In the genomic region with DNA sequence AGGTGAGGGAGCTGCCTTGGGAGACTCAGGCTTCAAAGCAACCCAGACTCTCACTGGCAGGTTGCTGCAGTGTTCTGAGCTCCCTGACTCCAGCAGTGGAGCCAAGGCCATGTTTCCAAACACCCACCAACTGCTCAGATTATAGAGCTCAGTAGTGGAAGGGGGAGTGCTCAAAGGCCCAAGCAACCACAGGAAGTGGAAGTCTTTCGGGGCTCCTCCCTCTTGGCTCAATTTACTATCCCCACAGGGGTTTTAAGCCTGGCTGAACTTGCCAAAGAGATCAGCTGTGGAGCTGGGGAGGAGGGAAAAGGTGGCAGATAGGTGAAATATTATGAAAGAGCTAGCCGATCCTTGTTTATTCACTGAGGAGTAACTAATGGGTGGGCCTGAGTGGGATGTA, we compare ENCODE assay signal across 10 cellular contexts.
DNase-seq lines count a peak whose midpoint lies in the region; ATAC-seq and TF ChIP-seq lines count a peak whose summit lies in the region.
"Had no signal": no experiment of that assay in that cellular context is flagged by ENCODE, and none has a peak within 500 bp of the region (broad histone marks: within the 10 kb centered on the region; RNA-seq: fewer than 3 reads in every experiment).

No MANE protein-coding gene starts in this region.

- H3K9me3 ChIP-seq in osteoblast (ENCODE audit: low read depth, low read length) (no peaks in the 10 kb centered on the region), aorta (ENCODE audit: control insufficient read depth, low read length) (no peaks in the 10 kb centered on the region)

- H3K27ac ChIP-seq in osteoblast (ENCODE audit: low read depth, low read length) (no peak overlapping the region), aorta (ENCODE audit: low read depth in 1 of 2, low read length in 2 of 2) (no peak overlapping the region)

- intact Hi-C loops in aorta (cut with DNase I), result no loop called here

- H3K27me3 ChIP-seq in osteoblast (ENCODE audit: insufficient read depth, low read length) (no peaks in the 10 kb centered on the region), aorta (ENCODE audit: control insufficient read depth in 1 of 2, insufficient read depth in 2 of 2, low read length in 1 of 2) (no peaks in the 10 kb centered on the region)

- H3K4me1 ChIP-seq in osteoblast (ENCODE audit: insufficient read depth, low read length), result peaks cover 17% of the 10 kb centered on the region
- H3K4me1 ChIP-seq in aorta (ENCODE audit: control insufficient read depth in 1 of 2, insufficient read depth in 2 of 2, low read length in 2 of 2), result no peaks in the 10 kb centered on the region

- ATAC-seq in aorta (ENCODE audit: low FRiP score) (no peak), HG03521 (IDR thresholded peaks at IDR 0.05; ENCODE audit: unreplicated experiment) (no peak)

- H3K36me3 ChIP-seq in osteoblast (ENCODE audit: insufficient read depth, low read length), result peaks cover 15% of the 10 kb centered on the region
- H3K36me3 ChIP-seq in aorta (ENCODE audit: control insufficient read depth in 1 of 2, insufficient read depth in 2 of 2, low read length in 1 of 2), result no peaks in the 10 kb centered on the region

- 43 to 76% methylated on average over 2 of the region's 2 CpGs for WGBS in aorta, 2 donors

- no peak overlapping the region for H2AFZ ChIP-seq in osteoblast (ENCODE audit: low read length)

- H4K20me1 ChIP-seq in osteoblast (ENCODE audit: insufficient read depth, low read length), result no peaks in the 10 kb centered on the region

- no peak overlapping the region for H3K4me3 ChIP-seq in osteoblast (ENCODE audit: insufficient read depth, low read length)
- no peak overlapping the region for H3K4me3 ChIP-seq in aorta (ENCODE audit: low read length in 2 of 2)

- H3K79me2 ChIP-seq in osteoblast (ENCODE audit: insufficient read depth, low read length), result peaks cover 4% of the 10 kb centered on the region

- peak in 2 of 3 experiments; percentile 11 to 57 for DNase-seq in NCI-H1417 (lab: John Stamatoyannopoulos, UW)
- DNase-seq in NCI-H1417 treated with DMSO at 0.1 percent for 48 hours (lab: John Stamatoyannopoulos, UW), result no peak
- peak; percentile 82 for DNase-seq in LHCN-M2 (ENCODE audit: low read depth)
- peak; percentile 28 for DNase-seq in UCSD-AML1 (lab: John Stamatoyannopoulos, UW; ENCODE audit: unreplicated experiment)
- DNase-seq in osteoblast (ENCODE audit: insufficient read length, low spot score, missing footprints), result peak; percentile 85
- DNase-seq in aorta, result no peak
- DNase-seq in effector CD4-positive, alpha-beta T cell, result no peak
- DNase-seq: 8988T; activated CD4-positive, CD25-positive, alpha-beta regulatory T cell treated with anti-CD3 and anti-CD28 coated beads, Interleukin-2, amount 50 U/mL, for 72 hours had no signal

- no peak overlapping the region for H3K4me2 ChIP-seq in osteoblast (ENCODE audit: insufficient read depth, low read length)

- TF ChIP-seq CTCF in osteoblast (IDR thresholded peaks at IDR 0.05; ENCODE audit: extremely low read depth, low read depth, low read length), result no peak

Comparison
In these comparisons a context has a peak if more than half of its experiments do, and no peak if none do; other contexts are left out.
1. DNase-seq: peak in NCI-H1417 (2 of 3), LHCN-M2 (single experiment), UCSD-AML1 (single experiment) and osteoblast (single experiment); none in NCI-H1417 treated with DMSO at 0.1 percent for 48 hours (single experiment), aorta (0 of 2) and effector CD4-positive, alpha-beta T cell (single experiment).